ENCODE assay signal across 26 cellular contexts in the genomic region with DNA sequence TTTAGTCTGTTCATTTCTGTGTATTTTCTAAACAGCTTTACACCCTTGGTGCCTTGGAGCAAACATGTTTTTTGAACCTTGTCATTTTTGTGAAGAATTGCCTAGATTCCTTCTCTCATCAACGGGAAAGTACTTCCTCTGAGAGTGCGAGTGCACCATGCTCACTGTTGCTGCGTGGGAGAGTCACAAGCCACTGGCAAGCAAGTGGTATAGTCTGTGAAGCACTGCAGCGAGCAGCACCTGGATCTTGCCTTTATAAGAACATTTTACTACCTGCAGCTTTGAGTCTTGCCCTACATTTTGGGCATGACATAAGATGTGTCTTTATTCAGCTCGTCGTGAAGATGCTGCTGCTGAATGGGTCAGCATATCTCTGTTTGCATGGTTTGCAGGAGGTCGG. TPM values are rescaled to one million over a fixed set of nuclear protein-coding genes. Genes with fewer than 3 reads are reported as not detected.
DNase-seq lines count a peak whose midpoint lies in the region; ATAC-seq, FAIRE-seq and TF ChIP-seq lines count a peak whose summit lies in the region.
"Had no signal": no experiment of that assay in that cellular context is flagged by ENCODE, and none has a peak within 500 bp of the region (broad histone marks: within the 10 kb centered on the region; RNA-seq: fewer than 3 reads in every experiment).

No MANE protein-coding gene starts in this region.

- CTCF ChIA-PET in naive thymus-derived CD4-positive, alpha-beta T cell (lab: Charles Lee) = interaction anchor here (0.9 to 1.8 kb wide), 4 partner anchors 14 to 538 kb away, joined by 4 to 5 read pairs (median 4); no protein-coding TSS in a partner anchor

- intact Hi-C loops in naive thymus-derived CD4-positive, alpha-beta T cell (cut with micrococcal nuclease) = loop anchor here in 1 of 2 donors (5.0 kb wide), 2 partner anchors 323 to 588 kb away; a partner anchor contains a TSS
- intact Hi-C loops in Right ventricle myocardium inferior (cut with DNase I) = no loop called here

- H3K4me1 Mint-ChIP-seq in activated T-cell treated with anti-CD3 and anti-CD28 coated beads, Interleukin-2, amount 50 U/mL, for 72 hours (ENCODE audit: low read depth) = peaks cover 91% of the 10 kb centered on the region
- peaks cover 32 to 89% (median 80%) of the 10 kb centered on the region in 7 donors for H3K4me1 Mint-ChIP-seq in naive thymus-derived CD4-positive, alpha-beta T cell

- H3K27ac Mint-ChIP-seq in activated T-cell treated with anti-CD3 and anti-CD28 coated beads, Interleukin-2, amount 50 U/mL, for 72 hours = no peak overlapping the region
- peak overlapping the region; percentile 39 to 98 (median 92) for H3K27ac Mint-ChIP-seq in naive thymus-derived CD4-positive, alpha-beta T cell
- H3K27ac Mint-ChIP-seq: stimulated activated naive B cell treated with anti-CD40 and anti-IgM and Interleukin-4, amounts not matched to agents 10 μg/mL and 1 μg/mL and 100 μg/mL, for 72 hours had no signal

- H3K4me1 ChIP-seq in naive thymus-derived CD4-positive, alpha-beta T cell (ENCODE audit: control insufficient read depth in 2 of 2, insufficient read depth in 2 of 2, low read length in 2 of 2) = peaks cover 7 to 71% of the 10 kb centered on the region in 2 donors
- H3K4me1 ChIP-seq: body of pancreas, vagina had no signal

- H3K27me3 Mint-ChIP-seq in activated T-cell treated with anti-CD3 and anti-CD28 coated beads, Interleukin-2, amount 50 U/mL, for 72 hours (ENCODE audit: low read depth) = no peaks in the 10 kb centered on the region
- H3K27me3 Mint-ChIP-seq in naive thymus-derived CD4-positive, alpha-beta T cell = no peaks in the 10 kb centered on the region
- H3K27me3 Mint-ChIP-seq: stimulated activated naive B cell treated with anti-CD40 and anti-IgM and Interleukin-4, amounts not matched to agents 10 μg/mL and 1 μg/mL and 100 μg/mL, for 72 hours had no signal

- no peaks in the 10 kb centered on the region for H3K9me3 ChIP-seq in SK-N-MC (ENCODE audit: low read depth, low read length)
- no peaks in the 10 kb centered on the region for H3K9me3 ChIP-seq in naive thymus-derived CD4-positive, alpha-beta T cell (ENCODE audit: control insufficient read depth in 2 of 3, low read length in 3 of 3)
- H3K9me3 ChIP-seq: body of pancreas, ovary, thoracic aorta, vagina had no signal

- peaks cover 60% of the 10 kb centered on the region for H3K36me3 ChIP-seq in SK-N-MC (ENCODE audit: insufficient read depth, low read length)
- no peaks in the 10 kb centered on the region for H3K36me3 ChIP-seq in naive thymus-derived CD4-positive, alpha-beta T cell (ENCODE audit: control insufficient read depth in 2 of 3, insufficient read depth in 3 of 3, low read length in 3 of 3)
- H3K36me3 ChIP-seq: ovary had no signal

- H3K9ac ChIP-seq in SK-N-MC (ENCODE audit: insufficient read length) = no peak overlapping the region

- POLR2A ChIA-PET in naive thymus-derived CD4-positive, alpha-beta T cell (lab: Charles Lee) = interaction anchor here (0.8 to 10.4 kb wide), 13 partner anchors 9 to 135 kb away, joined by 3 to 120 read pairs (median 7); a partner anchor contains a TSS

- no peak overlapping the region for H3K4me3 ChIP-seq in SK-N-MC
- no peak overlapping the region for H3K4me3 ChIP-seq in naive thymus-derived CD4-positive, alpha-beta T cell (ENCODE audit: low read length)
- H3K4me3 ChIP-seq: body of pancreas, ovary, smooth muscle cell, thoracic aorta, vagina had no signal

- peak overlapping the region; percentile 33 to 77 for H3K4me3 Mint-ChIP-seq in activated T-cell treated with anti-CD3 and anti-CD28 coated beads, Interleukin-2, amount 50 U/mL, for 72 hours
- H3K4me3 Mint-ChIP-seq in naive thymus-derived CD4-positive, alpha-beta T cell = peak overlapping the region in 9 of 10 donors; percentile 45 to 87 (median 71)
- H3K4me3 Mint-ChIP-seq: nephron progenitor cell; stimulated activated naive B cell treated with anti-CD40 and anti-IgM and Interleukin-4, amounts not matched to agents 10 μg/mL and 1 μg/mL and 100 μg/mL, for 72 hours had no signal

- H3K27me3 ChIP-seq in naive thymus-derived CD4-positive, alpha-beta T cell (ENCODE audit: control insufficient read depth in 2 of 2, insufficient read depth in 2 of 2, low read length in 2 of 2) = no peaks in the 10 kb centered on the region
- H3K27me3 ChIP-seq: body of pancreas, ovary, vagina had no signal

- no peak for TF ChIP-seq POLR2A in GM12891 (IDR thresholded peaks at IDR 0.05; ENCODE audit: low read depth, low read length)

- DNase-seq in activated T-cell treated with anti-CD3 and anti-CD28 coated beads, Interleukin-2, amount 50 U/mL, for 72 hours = peak in 1 of 2 donors; percentile 28
- no peak for DNase-seq in activated T-cell treated with anti-CD3 and anti-CD28 coated beads, Interleukin-2, amount 50 U/mL, for 1 hour
- DNase-seq in GM12891 (ENCODE audit: insufficient read length, low spot score) (no peak), SK-N-MC (ENCODE audit: low read depth, low spot score) (no peak), Right ventricle myocardium inferior (ENCODE audit: missing footprints) (no peak), DMS 273 treated with DMSO at 0.1 percent for 48 hours (lab: John Stamatoyannopoulos, UW) (no peak), T-helper 9 cell (no peak)
- peak in 4 of 9 donors; percentile 29 to 41 (median 33) for DNase-seq in naive thymus-derived CD4-positive, alpha-beta T cell
- DNase-seq: activated CD4-positive, CD25-positive, alpha-beta regulatory T cell treated with anti-CD3 and anti-CD28 coated beads, Interleukin-2, amount 50 U/mL, for 72 hours; body of pancreas; C1 segment of cervical spinal cord; HCEC 1CT; NCI-H1105; NCI-H2029; NCI-H226; nephron progenitor cell; ovary; PC-3; Right ventricle myocardium superior; stimulated activated CD4-positive, alpha-beta T cell treated with anti-CD3 and anti-CD28 coated beads, Interleukin-4, amount 100 ng/mL, for 1 hour; stimulated activated naive B cell treated with anti-CD40 and anti-IgM and Interleukin-4, amounts not matched to agents 10 μg/mL and 1 μg/mL and 100 μg/mL, for 72 hours had no signal

- peaks cover 10 to 15% of the 10 kb centered on the region in 2 donors for H3K36me3 Mint-ChIP-seq in activated T-cell treated with anti-CD3 and anti-CD28 coated beads, Interleukin-2, amount 50 U/mL, for 72 hours (ENCODE audit: insufficient read depth in 2 of 2)
- peaks cover 0 to 34% (median 0%) of the 10 kb centered on the region in 5 donors for H3K36me3 Mint-ChIP-seq in naive thymus-derived CD4-positive, alpha-beta T cell

- no peak for ATAC-seq in activated T-cell treated with anti-CD3 and anti-CD28 coated beads, Interleukin-2, amount 50 U/mL, for 72 hours (replicated peaks in 1 of 2)
- no peak for ATAC-seq in naive thymus-derived CD4-positive, alpha-beta T cell
- no peak for ATAC-seq in Right ventricle myocardium inferior
- ATAC-seq: body of pancreas; PC-3; stimulated activated naive B cell treated with anti-CD40 and anti-IgM and Interleukin-4, amounts not matched to agents 10 μg/mL and 1 μg/mL and 100 μg/mL, for 72 hours had no signal

- H3K9me3 Mint-ChIP-seq in activated T-cell treated with anti-CD3 and anti-CD28 coated beads, Interleukin-2, amount 50 U/mL, for 72 hours = no peaks in the 10 kb centered on the region
- H3K9me3 Mint-ChIP-seq in naive thymus-derived CD4-positive, alpha-beta T cell = peaks cover 0 to 3% (median 0%) of the 10 kb centered on the region in 11 donors
- H3K9me3 Mint-ChIP-seq: nephron progenitor cell; stimulated activated naive B cell treated with anti-CD40 and anti-IgM and Interleukin-4, amounts not matched to agents 10 μg/mL and 1 μg/mL and 100 μg/mL, for 72 hours had no signal

- peak overlapping the region; percentile 48; the same call in 1 of the 2 replicates for H3K27ac ChIP-seq in SK-N-MC
- peak overlapping the region; percentile 78 for H3K27ac ChIP-seq in naive thymus-derived CD4-positive, alpha-beta T cell (ENCODE audit: low read depth, low read length)
- H3K27ac ChIP-seq: body of pancreas, ovary, thoracic aorta, vagina had no signal

- peak; percentile 87 for FAIRE-seq in GM12891 (lab: Jason Lieb, UNC)
- FAIRE-seq: D721Med, keratinocyte had no signal

TF ChIP-seq in GM12891, 5 proteins besides CTCF, POLR2A, EP300 and RAD21:
- TF ChIP-seq POLR2AphosphoS5 (IDR thresholded peaks at IDR 0.05; ENCODE audit: low read depth, low read length) (no peak), TAF1 (IDR thresholded peaks at IDR 0.05; ENCODE audit: low read depth, low read length) (no peak), PAX5 (IDR thresholded peaks at IDR 0.05; ENCODE audit: insufficient read depth, low read length, severe bottlenecking) (no peak), SPI1 (IDR thresholded peaks at IDR 0.05; ENCODE audit: low read depth, low read length) (0 out of 2 replicates have a peak, but pooled peaks have one; percentile 3), POU2F2 (IDR thresholded peaks at IDR 0.05; ENCODE audit: low read depth, low read length) (no peak)

RNA-seq across cellular contexts. Expression of a gene that starts 44.9 kb away (rescaled TPM):
- 10 to 100 TPM; 35.7 to 45.7 TPM for total RNA-seq in activated T-cell treated with anti-CD3 and anti-CD28 coated beads, Interleukin-2, amount 50 U/mL, for 72 hours
- polyA plus RNA-seq in GM12891 (2012; ENCODE audit: low read depth, missing spikeins) = 34.6 TPM
- 10 to 100 TPM; 16.5 to 38.8 (median 29.7) TPM for total RNA-seq in naive thymus-derived CD4-positive, alpha-beta T cell
- polyA plus RNA-seq in naive thymus-derived CD4-positive, alpha-beta T cell = 10 to 100 TPM; 43.0 to 45.1 TPM
- 260 TPM for total RNA-seq in Right ventricle myocardium inferior
